ENCODE assay signal across 1 cellular context in genomic region chr5:67066815-67067214, GRCh38.
TF ChIP-seq lines count a peak whose summit lies in the region.

No MANE protein-coding gene starts in this region.

TF ChIP-seq in HEK293, 187 proteins besides CTCF, POLR2A, EP300 and RAD21 (continued from another document):
- TF ChIP-seq ATF2 (tag by site-specific recombination; IDR thresholded peaks at IDR 0.05; ENCODE audit: low read depth), result peak; percentile 91
- 0 out of 2 replicates have a peak, but pooled peaks have one; percentile 21 for TF ChIP-seq ZNF335 (tag by site-specific recombination; conservative IDR thresholded peaks at IDR 0.05)
